8 cellular contexts compared by ENCODE assay signal in genomic region chr4:98658287-98659105, GRCh38. TPM values are rescaled to one million over a fixed set of nuclear protein-coding genes. Genes with fewer than 3 reads are reported as not detected.
DNase-seq lines count a peak whose midpoint lies in the region; ATAC-seq and TF ChIP-seq lines count a peak whose summit lies in the region.

TSS of gene TSPAN5 (minus strand) at chr4:98658611.

- CTCF ChIA-PET in BJ (lab: Yijun Ruan, JAX): interaction anchor here (0.7 to 1.8 kb wide), 4 partner anchors 20 to 191 kb away, joined by 3 to 10 read pairs (median 4); no protein-coding TSS in a partner anchor

- DNase-seq in BJ (ENCODE audit: low read depth) (no peak), NOMO-1 treated with dmso at 0.1 percent for 144 hours (lab: John Stamatoyannopoulos, UW; ENCODE audit: unreplicated experiment) (peak; percentile 62), activated T-cell treated with anti-CD3 and anti-CD28 coated beads for 1 hour (ENCODE audit: low read depth) (peak; percentile 75), epidermal melanocyte (ENCODE audit: insufficient read length, low spot score) (peak; percentile 64), middle frontal gyrus (ENCODE audit: extremely low spot score, low spot score) (peak; percentile 84)
- peak; percentile 80 to 82 for DNase-seq in stimulated activated CD8-positive, alpha-beta memory T cell treated with anti-CD3 and anti-CD28 coated beads, Interleukin-15, amount 100 ng/mL, for 48 hours (ENCODE audit: low read depth in 2 of 2)

- TF ChIP-seq CTCF in BJ (IDR thresholded peaks at IDR 0.05; ENCODE audit: insufficient read depth, low read depth, low read length): no peak

- POLR2A ChIA-PET in BJ (lab: Charles Lee): interaction anchor here (0.6 kb wide), 2 partner anchors 92 to 283 kb away, joined by 3 to 18 read pairs; no protein-coding TSS in a partner anchor

- ATAC-seq in GM19351 (IDR thresholded peaks at IDR 0.05; ENCODE audit: unreplicated experiment) (peak; percentile 65), HG03457 (IDR thresholded peaks at IDR 0.05; ENCODE audit: unreplicated experiment) (peak; percentile 64)

- no peaks in the 10 kb centered on the region for H3K36me3 ChIP-seq in BJ (ENCODE audit: control insufficient read depth, insufficient read depth, low read length)

- no peaks in the 10 kb centered on the region for H3K27me3 ChIP-seq in BJ (ENCODE audit: control insufficient read depth, insufficient read depth, low read length)

- H3K4me3 ChIP-seq in BJ (ENCODE audit: low read depth, low read length): peak within 1 kb of the TSS; percentile 75

RNA-seq across cellular contexts. Expression of gene TSPAN5, which starts in this region (rescaled TPM):
- 74.5 and 96.5 TPM in 2 replicates for polyA plus RNA-seq in BJ (2011; rRNA removed)
- 34.6 and 39.1 TPM in 2 replicates for polyA minus RNA-seq in BJ (2011; rRNA and poly(A)+ RNA removed)
